20 cellular contexts compared by ENCODE assay signal in genomic region chr7:91405093-91405492, GRCh38.
DNase-seq lines count a peak whose midpoint lies in the region; ATAC-seq, FAIRE-seq and TF ChIP-seq lines count a peak whose summit lies in the region.
"Had no signal": no experiment of that assay in that cellular context is flagged by ENCODE, and none has a peak within 500 bp of the region (broad histone marks: within the 10 kb centered on the region; RNA-seq: fewer than 3 reads in every experiment).

No MANE protein-coding gene starts in this region.

- H3K4me1 ChIP-seq in A549 (no peaks in the 10 kb centered on the region), IMR-90 (ENCODE audit: control insufficient read depth, insufficient read depth, low read length) (no peaks in the 10 kb centered on the region), H1 (replicated peaks in 1 of 4; ENCODE audit: control insufficient read depth in 3 of 4, insufficient read depth in 4 of 4, low read length in 3 of 4) (no peaks in the 10 kb centered on the region)
- H3K4me1 ChIP-seq: BLaER1 treated with 17β-estradiol and CSF1 and Interleukin-3, amounts not matched to agents 10 nM and 100 nM; Caco-2 had no signal

- DNase-seq in A549 (ENCODE audit: low read depth in 1 of 2, low spot score in 1 of 2) = no peak
- DNase-seq in IMR-90 = no peak
- no peak for DNase-seq in H1 (ENCODE audit: low read depth in 1 of 2, low spot score in 2 of 2)
- DNase-seq in NCI-H128 (lab: John Stamatoyannopoulos, UW; ENCODE audit: unreplicated experiment) = no peak
- no peak for DNase-seq in HT-29 (ENCODE audit: low spot score)
- DNase-seq: 8988T; AML-193; Caco-2; Calu3; CD4-positive, alpha-beta T cell; CD8-positive, alpha-beta T cell; DMS79 treated with DMSO at 0.1 percent for 48 hours; GF-D8 had no signal

- H3K9ac ChIP-seq in IMR-90 (ENCODE audit: low read depth, low read length) (no peak overlapping the region), H1 (replicated peaks in 1 of 4; ENCODE audit: extremely low read depth in 1 of 4, low read depth in 3 of 4, low read length in 3 of 4) (no peak overlapping the region)
- H3K9ac ChIP-seq: BLaER1 treated with 17β-estradiol and CSF1 and Interleukin-3, amounts not matched to agents 10 nM and 100 nM had no signal

- CTCF ChIA-PET in A549 (lab: Yijun Ruan, JAX) (no interaction called here), IMR-90 (lab: Yijun Ruan, JAX) (no interaction called here), H1 (lab: Charles Lee; ENCODE audit: partially characterized antibody) (interaction anchor here (1.5 kb wide), 2 partner anchors 15 to 117 kb away, joined by 3 read pairs; no protein-coding TSS in a partner anchor)

- ATAC-seq in A549 (no peak), IMR-90 (ENCODE audit: low read depth) (no peak)
- ATAC-seq: CD8-positive, alpha-beta T cell had no signal

- H4K20me1 ChIP-seq in IMR-90 (ENCODE audit: insufficient read depth, low read length) (no peaks in the 10 kb centered on the region), H1 (replicated peaks in 1 of 2; ENCODE audit: control insufficient read depth in 1 of 2, insufficient read depth in 2 of 2, low read length in 2 of 2) (no peaks in the 10 kb centered on the region)
- H4K20me1 ChIP-seq: BLaER1 treated with 17β-estradiol and CSF1 and Interleukin-3, amounts not matched to agents 10 nM and 100 nM had no signal

- H4K91ac ChIP-seq in IMR-90 (ENCODE audit: insufficient read depth, low read depth, low read length) (no peak overlapping the region), H1 (replicated peaks; ENCODE audit: insufficient read length, low read length) (no peak overlapping the region)

- no peak overlapping the region for H3K4me3 ChIP-seq in A549
- no peak overlapping the region for H3K4me3 ChIP-seq in IMR-90 (ENCODE audit: insufficient read depth, low read depth, low read length)
- H3K4me3 ChIP-seq in H1 (ENCODE audit: extremely low read depth in 1 of 4, insufficient read depth in 2 of 4, low read depth in 3 of 4, low read length in 4 of 4) = no peak overlapping the region
- H3K4me3 ChIP-seq: BLaER1 treated with 17β-estradiol and CSF1 and Interleukin-3, amounts not matched to agents 10 nM and 100 nM had no signal

- no peak overlapping the region for H3K18ac ChIP-seq in IMR-90 (ENCODE audit: low read depth, low read length)
- H3K18ac ChIP-seq in H1 (ENCODE audit: extremely low read depth, low read length) = no peak overlapping the region

- no peak overlapping the region for H2BK5ac ChIP-seq in IMR-90 (ENCODE audit: low read depth, low read length, poor library complexity, severe bottlenecking)
- no peak overlapping the region for H2BK5ac ChIP-seq in H1 (ENCODE audit: low read depth, low read length)

- intact Hi-C loops in IMR-90 (cut with micrococcal nuclease) = no loop called here

- no peak overlapping the region for H3K56ac ChIP-seq in IMR-90 (ENCODE audit: extremely low read depth, insufficient read depth, low read length)
- H3K56ac ChIP-seq in H1 (replicated peaks; ENCODE audit: insufficient read length, low read depth, low read length) = no peak overlapping the region

- TF ChIP-seq EP300 in A549 (IDR thresholded peaks at IDR 0.05) (no peak), H1 (IDR thresholded peaks at IDR 0.05; ENCODE audit: borderline replicate concordance in 1 of 2, low read depth in 2 of 2, low read length in 2 of 2) (no peak)

- no peak overlapping the region for H2AFZ ChIP-seq in IMR-90 (replicated peaks; ENCODE audit: low read length, poor library complexity)
- H2AFZ ChIP-seq in H1 (ENCODE audit: low read length) = no peak overlapping the region

- H3K27ac ChIP-seq in A549 = no peak overlapping the region
- H3K27ac ChIP-seq in IMR-90 (ENCODE audit: insufficient read depth, low read length) = no peak overlapping the region
- no peak overlapping the region for H3K27ac ChIP-seq in H1 (ENCODE audit: low read depth, low read length)
- H3K27ac ChIP-seq: BLaER1 treated with 17β-estradiol and CSF1 and Interleukin-3, amounts not matched to agents 10 nM and 100 nM; C4-2B had no signal

- H3K4ac ChIP-seq in IMR-90 (ENCODE audit: low read depth, low read length) (no peak overlapping the region), H1 (replicated peaks; ENCODE audit: insufficient read length, low read depth, low read length) (no peak overlapping the region)

- no peaks in the 10 kb centered on the region for H3K36me3 ChIP-seq in IMR-90 (ENCODE audit: control insufficient read depth, insufficient read depth, low read length)
- H3K36me3 ChIP-seq in H1 (ENCODE audit: control insufficient read depth in 2 of 4, insufficient read depth in 4 of 4, low read length in 3 of 4) = no peaks in the 10 kb centered on the region
- H3K36me3 ChIP-seq: BLaER1 treated with 17β-estradiol and CSF1 and Interleukin-3, amounts not matched to agents 10 nM and 100 nM had no signal

- no peak overlapping the region for H2BK12ac ChIP-seq in H1 (ENCODE audit: low read depth, low read length)

- H3K4me2 ChIP-seq in A549 (no peak overlapping the region), IMR-90 (ENCODE audit: low read depth, low read length) (no peak overlapping the region), H1 (ENCODE audit: insufficient read depth in 1 of 2, low read depth in 2 of 2, low read length in 2 of 2) (no peak overlapping the region)
- H3K4me2 ChIP-seq: BLaER1 treated with 17β-estradiol and CSF1 and Interleukin-3, amounts not matched to agents 10 nM and 100 nM had no signal

- H3K79me1 ChIP-seq in IMR-90 (ENCODE audit: low read depth in 1 of 2, low read length in 2 of 2) = no peaks in the 10 kb centered on the region
- no peaks in the 10 kb centered on the region for H3K79me1 ChIP-seq in H1 (ENCODE audit: low read depth, low read length)

- dilution Hi-C loops in IMR-90 (cut with HindIII; ENCODE audit: low sequenced_read_pairs, unreplicated experiment) = no loop called here

- no peak overlapping the region for H4K5ac ChIP-seq in IMR-90 (ENCODE audit: low read depth, low read length)
- H4K5ac ChIP-seq in H1 (ENCODE audit: insufficient read length, low read depth, low read length) = no peak overlapping the region

- no peaks in the 10 kb centered on the region for H3K9me1 ChIP-seq in IMR-90 (ENCODE audit: insufficient read depth, low read length)

- H2BK20ac ChIP-seq in IMR-90 (ENCODE audit: low read depth, low read length) = no peak overlapping the region
- no peak overlapping the region for H2BK20ac ChIP-seq in H1 (ENCODE audit: low read length)

- no peak overlapping the region for H3K14ac ChIP-seq in IMR-90 (replicated peaks; ENCODE audit: low read depth, low read length)
- H3K14ac ChIP-seq in H1 (ENCODE audit: insufficient read length) = no peak overlapping the region

- WGBS in A549 (ENCODE audit: missing lambda C conversion rate) = 3% methylated on average over 2 of the region's 2 CpGs
- no CpG with 5 or more reads among the region's 2 CpGs for WGBS in IMR-90 (ENCODE audit: extremely low coverage in 2 of 2, insufficient read length in 1 of 2), 2 experiments
- WGBS in H1 (ENCODE audit: extremely low coverage in 1 of 2, insufficient coverage in 1 of 2, insufficient read length in 1 of 2, insufficient replicate concordance in 2 of 2, low coverage in 1 of 2, low lambda C conversion rate in 2 of 2, missing lambda C conversion rate in 1 of 2), 2 experiments = 98% methylated on average over 2 of the region's 2 CpGs; no CpG with 5 or more reads in 1 of the 2 experiments

- no peak for FAIRE-seq in A549 (lab: Jason Lieb, UNC)
- no peak for FAIRE-seq in H1 (lab: Jason Lieb, UNC)
- FAIRE-seq: A204.1, D721Med, G401.6, GM12891, GM19239 had no signal

- H2BK120ac ChIP-seq in IMR-90 (ENCODE audit: low read depth, low read length) (no peak overlapping the region), H1 (replicated peaks; ENCODE audit: low read depth, low read length) (no peak overlapping the region)

- H4K8ac ChIP-seq in IMR-90 (ENCODE audit: low read depth in 2 of 2, low read length in 2 of 2) (no peak overlapping the region), H1 (ENCODE audit: extremely low read depth, insufficient read depth, low read length) (no peak overlapping the region)

- no peaks in the 10 kb centered on the region for H3K23me2 ChIP-seq in H1 (ENCODE audit: low read depth, low read length)

- TF ChIP-seq POLR2A in A549 (IDR thresholded peaks at IDR 0.05; ENCODE audit: low read length) (no peak), IMR-90 (IDR thresholded peaks at IDR 0.05; ENCODE audit: low read depth, low read length) (no peak), H1 (IDR thresholded peaks at IDR 0.05; ENCODE audit: control extremely low read depth in 1 of 2, low read depth in 2 of 2, low read length in 2 of 2) (no peak)

- BruUV-seq in IMR-90 (replicated peaks; lab: Mats Ljungman, UMichigan) = no TSS peak

- H3K9me3 ChIP-seq in A549 = no peaks in the 10 kb centered on the region
- no peaks in the 10 kb centered on the region for H3K9me3 ChIP-seq in IMR-90 (ENCODE audit: control insufficient read depth, insufficient read depth, low read length)
- H3K9me3 ChIP-seq in H1 (ENCODE audit: insufficient read depth in 2 of 2, low read depth in 1 of 2, low read length in 1 of 2) = no peaks in the 10 kb centered on the region

- H2BK15ac ChIP-seq in IMR-90 (ENCODE audit: low read depth, low read length) (no peak overlapping the region), H1 (ENCODE audit: low read length) (no peak overlapping the region)

- in situ Hi-C loops in IMR-90 (cut with MboI; ENCODE audit: low sequenced_read_pairs) = no loop called here

- H2AK5ac ChIP-seq in IMR-90 (ENCODE audit: low read depth, low read length) (no peak overlapping the region), H1 (ENCODE audit: low read depth, low read length) (no peak overlapping the region)

- TF ChIP-seq CTCF in A549 (IDR thresholded peaks at IDR 0.05) (no peak), IMR-90 (conservative IDR thresholded peaks at IDR 0.05; ENCODE audit: low read depth, low read length) (no peak), H1 (IDR thresholded peaks at IDR 0.05; ENCODE audit: control extremely low read depth in 1 of 3, insufficient read depth in 1 of 3, low read depth in 1 of 3, low read length in 3 of 3) (no peak)

- no peak overlapping the region for H2AK9ac ChIP-seq in IMR-90 (replicated peaks; ENCODE audit: low read depth, low read length, poor library complexity)

- H3K27me3 ChIP-seq in IMR-90 (ENCODE audit: control insufficient read depth, insufficient read depth, low read length) (no peaks in the 10 kb centered on the region; the same call in 1 of the 2 replicates), H1 (replicated peaks in 1 of 4; ENCODE audit: control insufficient read depth in 3 of 4, extremely low read depth in 1 of 4, insufficient read depth in 3 of 4, low read length in 3 of 4) (peaks cover 0 to 1% (median 0%) of the 10 kb centered on the region in 4 experiments; a peak in 1 of 7 replicates)
- H3K27me3 ChIP-seq: BLaER1 treated with 17β-estradiol and CSF1 and Interleukin-3, amounts not matched to agents 10 nM and 100 nM had no signal

- H3K79me2 ChIP-seq in H1 (ENCODE audit: control insufficient read depth in 1 of 2, insufficient read depth in 2 of 2, low read length in 2 of 2) = no peaks in the 10 kb centered on the region

- H3K23ac ChIP-seq in IMR-90 (ENCODE audit: low read depth, low read length) (no peak overlapping the region), H1 (ENCODE audit: insufficient read length) (no peak overlapping the region)

- TF ChIP-seq RAD21 in A549 (conservative IDR thresholded peaks at IDR 0.05 in 1 of 2, IDR thresholded peaks at IDR 0.05 in 1 of 2) (no peak), IMR-90 (IDR thresholded peaks at IDR 0.05; ENCODE audit: low read length) (no peak), H1 (IDR thresholded peaks at IDR 0.05 in 1 of 2, conservative IDR thresholded peaks at IDR 0.05 in 1 of 2; ENCODE audit: low read depth in 2 of 2, low read length in 2 of 2) (no peak)

- POLR2A ChIA-PET in A549 (lab: Yijun Ruan, JAX) (no interaction called here), IMR-90 (lab: Charles Lee; ENCODE audit: unreplicated experiment) (no interaction called here), H1 (lab: Charles Lee; ENCODE audit: partially characterized antibody) (interaction anchor here (1.4 kb wide), 1 partner anchor 10 kb away, joined by 6 read pairs; no protein-coding TSS in a partner anchor)

Comparison
In these comparisons a context has a peak if more than half of its experiments do, and no peak if none do; other contexts are left out.
1. Of the 18 proteins assayed by ChIP-seq in both H1 and A549: peak only in H1: none; only in A549: none; in both: MAFK; in neither: 17.